Comparison of ENCODE assay signal across 17 cellular contexts in genomic region chr1:29470788-29471119, GRCh38.
"Had no signal": no experiment of that assay in that cellular context is flagged by ENCODE, and none has a peak within 500 bp of the region (broad histone marks: within the 10 kb centered on the region; RNA-seq: fewer than 3 reads in every experiment).

No MANE protein-coding gene starts in this region.

- H3K9me3 ChIP-seq: lower lobe of right lung, ovary, testis had no signal

- DNase-seq: cortex of kidney; effector memory CD4-positive, alpha-beta T cell; immature natural killer cell; left cardiac atrium; left ventricle myocardium inferior; lower lobe of right lung; midbrain; nucleus accumbens; ovary; right cardiac atrium; stimulated activated CD4-positive, alpha-beta T cell treated with anti-CD3 and anti-CD28 coated beads, Interleukin-2, amount 100 ng/mL, for 24 hours; stimulated activated CD4-positive, alpha-beta T cell treated with anti-CD3 and anti-CD28 coated beads, Interleukin-4, amount 100 ng/mL, for 4 hours; stimulated activated naive B cell treated with anti-CD40 and anti-IgM and Interleukin-4, amounts not matched to agents 10 μg/mL and 1 μg/mL and 100 μg/mL, for 72 hours; stimulated activated naive CD8-positive, alpha-beta T cell treated with anti-CD3 and anti-CD28 coated beads, Interleukin-15, amount 100 ng/mL, for 72 hours; testis had no signal

- H3K36me3 ChIP-seq: left ventricle myocardium inferior, lower lobe of right lung, ovary, tibial nerve had no signal

- H3K4me1 ChIP-seq: left ventricle myocardium inferior, lower lobe of right lung, tibial nerve had no signal

- H3K4me3 ChIP-seq: dorsolateral prefrontal cortex, left ventricle myocardium inferior, lower lobe of right lung, ovary, testis, tibial nerve had no signal

- H3K27me3 ChIP-seq: ovary, testis, tibial nerve had no signal

- H3K27ac ChIP-seq: dorsolateral prefrontal cortex, left ventricle myocardium inferior, lower lobe of right lung, ovary, testis, tibial nerve had no signal
